ENCODE assay signal across 8 cellular contexts in genomic region chr11:65558002-65558784, GRCh38. TPM values are rescaled to one million over a fixed set of nuclear protein-coding genes. Genes with fewer than 3 reads are reported as not detected.
A peak's percentile ranks its signal among the peaks of the same experiment; 100 is the strongest.
DNase-seq lines count a peak whose midpoint lies in the region; ATAC-seq and TF ChIP-seq lines count a peak whose summit lies in the region.

Gene LTBP3, minus strand, starts transcription at chr11:65558359. Its CDS starts 400 bp downstream, at chr11:65557959.

- H3K4me3 ChIP-seq in A673 (ENCODE audit: low read depth, low read length, poor library complexity, severe bottlenecking) = peak within 1 kb of the TSS; percentile 59
- peak within 1 kb of the TSS; percentile 12; the same call in 1 of the 2 replicates for H3K4me3 ChIP-seq in GM12865 (ENCODE audit: low read depth, low read length)
- peak within 1 kb of the TSS; percentile 62 to 70 for H3K4me3 ChIP-seq in foreskin fibroblast (ENCODE audit: low read depth in 1 of 2, low read length in 2 of 2)
- H3K4me3 ChIP-seq in naive thymus-derived CD4-positive, alpha-beta T cell (ENCODE audit: low read length) = peak within 1 kb of the TSS; percentile 53
- peak within 1 kb of the TSS; percentile 61 to 73 for H3K4me3 ChIP-seq in uterus

- DNase-seq in A673 (ENCODE audit: low spot score) = peak; percentile 87
- DNase-seq in GM12865 (ENCODE audit: low read depth) = no peak
- DNase-seq in NCI-H510A treated with DMSO at 0.1 percent for 48 hours (lab: John Stamatoyannopoulos, UW) = peak; percentile 53
- peak; percentile 46 for DNase-seq in activated naive CD4-positive, alpha-beta T cell treated with anti-CD3 and anti-CD28 coated beads, Interleukin-2, amount 50 U/mL, for 16 hours
- peak; percentile 81 to 94 for DNase-seq in foreskin fibroblast
- DNase-seq in naive thymus-derived CD4-positive, alpha-beta T cell = peak in 2 of 9 donors; percentile 57 to 58
- peak; percentile 84 to 86 for DNase-seq in uterus

- H3K4me3 Mint-ChIP-seq in naive thymus-derived CD4-positive, alpha-beta T cell = peak within 1 kb of the TSS; percentile 89 to 98 (median 94)

- H3K27me3 ChIP-seq in A673 (replicated peaks; ENCODE audit: insufficient read depth, low read depth, low read length, poor library complexity) = no peaks in the 10 kb centered on the region
- no peaks in the 10 kb centered on the region for H3K27me3 ChIP-seq in naive thymus-derived CD4-positive, alpha-beta T cell (ENCODE audit: control insufficient read depth in 2 of 2, insufficient read depth in 2 of 2, low read length in 2 of 2)
- no peaks in the 10 kb centered on the region for H3K27me3 ChIP-seq in uterus

- no peaks in the 10 kb centered on the region for H3K9me3 Mint-ChIP-seq in naive thymus-derived CD4-positive, alpha-beta T cell

- H3K27ac ChIP-seq in A673 (ENCODE audit: low read depth, low read length, poor library complexity, severe bottlenecking) (peak within 1 kb of the TSS; percentile 87), uterus (peak within 1 kb of the TSS; percentile 99 to 100)
- H3K27ac ChIP-seq in naive thymus-derived CD4-positive, alpha-beta T cell (ENCODE audit: low read depth, low read length) = peak within 1 kb of the TSS; percentile 89

- intact Hi-C loops in A673 (cut with micrococcal nuclease; ENCODE audit: unreplicated experiment) (no loop called here), uterus (cut with DNase I; ENCODE audit: low total_unique reads) (no loop called here)
- intact Hi-C loops in naive thymus-derived CD4-positive, alpha-beta T cell (cut with micrococcal nuclease) = loop anchor here in 1 of 2 donors (1.0 kb wide), 1 partner anchor 12 kb away; the partner anchor contains the start of gene ZNRD2

- TF ChIP-seq POLR2A in uterus (IDR thresholded peaks at IDR 0.05) = peak in 1 of 2 donors; percentile 42

- no TSS peak for BruUV-seq in A673 (replicated peaks; lab: Mats Ljungman, UMichigan)

- peak within 1 kb of the TSS; percentile 84 to 97 (median 92) for H3K27ac Mint-ChIP-seq in naive thymus-derived CD4-positive, alpha-beta T cell

- CTCF ChIA-PET in A673 (lab: Charles Lee) = interaction anchor here (0.6 to 1.2 kb wide), 2 partner anchors 9 to 17 kb away, joined by 5 to 6 read pairs; no protein-coding TSS in a partner anchor
- CTCF ChIA-PET in naive thymus-derived CD4-positive, alpha-beta T cell (lab: Charles Lee) = interaction anchor here (0.7 kb wide), 1 partner anchor 1876 kb away, joined by 3 read pairs; no protein-coding TSS in a partner anchor

- H3K27me3 Mint-ChIP-seq in naive thymus-derived CD4-positive, alpha-beta T cell = no peaks in the 10 kb centered on the region

- ATAC-seq in naive thymus-derived CD4-positive, alpha-beta T cell = peak; percentile 43
- ATAC-seq in HG02678 (IDR thresholded peaks at IDR 0.05; ENCODE audit: unreplicated experiment) = no peak

- TF ChIP-seq CTCF in A673 (conservative IDR thresholded peaks at IDR 0.05; ENCODE audit: low read depth, low read length) (no peak), GM12865 (IDR thresholded peaks at IDR 0.05; ENCODE audit: insufficient read depth, low read depth, low read length, missing control alignments) (no peak), foreskin fibroblast (IDR thresholded peaks at IDR 0.05; ENCODE audit: low read depth, low read length) (no peak), uterus (IDR thresholded peaks at IDR 0.05) (peak in 1 of 4 experiments; percentile 18)

- H3K9me3 ChIP-seq in A673 (ENCODE audit: low read depth, low read length, poor library complexity, severe bottlenecking) (no peaks in the 10 kb centered on the region), uterus (no peaks in the 10 kb centered on the region)
- H3K9me3 ChIP-seq in naive thymus-derived CD4-positive, alpha-beta T cell (ENCODE audit: control insufficient read depth in 2 of 3, low read length in 3 of 3) = no peaks in the 10 kb centered on the region

- peaks cover 46 to 73% (median 59%) of the 10 kb centered on the region in 7 donors for H3K4me1 Mint-ChIP-seq in naive thymus-derived CD4-positive, alpha-beta T cell

- no peaks in the 10 kb centered on the region for H3K36me3 Mint-ChIP-seq in naive thymus-derived CD4-positive, alpha-beta T cell

- POLR2A ChIA-PET in A673 (lab: Charles Lee; ENCODE audit: low non-redundant PET) = no interaction called here
- POLR2A ChIA-PET in naive thymus-derived CD4-positive, alpha-beta T cell (lab: Charles Lee) = interaction anchor here (1.0 to 10.2 kb wide), 8 partner anchors 9 to 793 kb away, joined by 3 to 186 read pairs (median 6); partner anchors contain the start of genes EHBP1L1, FAM89B and ZNRD2

- H3K36me3 ChIP-seq in A673 (ENCODE audit: insufficient read depth, low read length, poor library complexity, severe bottlenecking) (no peaks in the 10 kb centered on the region), uterus (no peaks in the 10 kb centered on the region)
- H3K36me3 ChIP-seq in naive thymus-derived CD4-positive, alpha-beta T cell (ENCODE audit: control insufficient read depth in 2 of 3, insufficient read depth in 3 of 3, low read length in 3 of 3) = no peaks in the 10 kb centered on the region

- H3K4me1 ChIP-seq in A673 (ENCODE audit: insufficient read depth, low read length, poor library complexity, severe bottlenecking) (peaks cover 41% of the 10 kb centered on the region), uterus (peaks cover 4 to 21% of the 10 kb centered on the region in 2 donors)
- peaks cover 20 to 58% of the 10 kb centered on the region in 2 donors for H3K4me1 ChIP-seq in naive thymus-derived CD4-positive, alpha-beta T cell (ENCODE audit: control insufficient read depth in 2 of 2, insufficient read depth in 2 of 2, low read length in 2 of 2)

RNA-seq across cellular contexts. Expression of gene LTBP3, which starts in this region (rescaled TPM):
- total RNA-seq in A673 (2021) (92.1 and 123 TPM in 2 replicates), uterus (100 to 1,000 TPM; 131 to 240 (median 217) TPM)
- total RNA-seq in naive thymus-derived CD4-positive, alpha-beta T cell = 100 to 1,000 TPM in 4 of 5 experiments, 10 to 100 TPM in 1; 91.4 to 288 (median 280) TPM
- polyA plus RNA-seq in naive thymus-derived CD4-positive, alpha-beta T cell = 10 to 100 TPM; 18.7 to 41.2 TPM

Comparison
In these comparisons a context has a peak if more than half of its experiments do, and no peak if none do; other contexts are left out.
1. H3K4me3 ChIP-seq: peak in every context shown above with its lines; median percentile 67 in uterus; 66 in foreskin fibroblast; 59 in A673; 53 in naive thymus-derived CD4-positive, alpha-beta T cell; 12 in GM12865.